ENCODE assay signal across 20 cellular contexts in genomic region chr5:78545406-78545805, GRCh38.
DNase-seq lines count a peak whose midpoint lies in the region; ATAC-seq and TF ChIP-seq lines count a peak whose summit lies in the region.
"Had no signal": no experiment of that assay in that cellular context is flagged by ENCODE, and none has a peak within 500 bp of the region (broad histone marks: within the 10 kb centered on the region; RNA-seq: fewer than 3 reads in every experiment).

No MANE protein-coding gene starts in this region.

- H3K9me3 ChIP-seq in heart right ventricle = no peaks in the 10 kb centered on the region
- H3K9me3 ChIP-seq in osteoblast (ENCODE audit: low read depth, low read length) = no peaks in the 10 kb centered on the region
- no peaks in the 10 kb centered on the region for H3K9me3 ChIP-seq in vagina
- H3K9me3 ChIP-seq in effector memory CD4-positive, alpha-beta T cell (ENCODE audit: control insufficient read depth, low read length) = no peaks in the 10 kb centered on the region
- H3K9me3 ChIP-seq: BE2C, Caco-2, Peyer's patch had no signal

- H3K27me3 ChIP-seq in heart right ventricle = no peaks in the 10 kb centered on the region
- no peaks in the 10 kb centered on the region for H3K27me3 ChIP-seq in brain microvascular endothelial cell (replicated peaks)
- no peaks in the 10 kb centered on the region for H3K27me3 ChIP-seq in osteoblast (ENCODE audit: insufficient read depth, low read length)
- H3K27me3 ChIP-seq in vagina = no peaks in the 10 kb centered on the region
- H3K27me3 ChIP-seq in effector memory CD4-positive, alpha-beta T cell (replicated peaks; ENCODE audit: control insufficient read depth, insufficient read depth, low read length, poor library complexity, severe bottlenecking) = no peaks in the 10 kb centered on the region
- no peaks in the 10 kb centered on the region for H3K27me3 ChIP-seq in foreskin keratinocyte
- H3K27me3 ChIP-seq: BE2C, Peyer's patch had no signal

- TF ChIP-seq CTCF in heart right ventricle (IDR thresholded peaks at IDR 0.05) (no peak), brain microvascular endothelial cell (IDR thresholded peaks at IDR 0.05; ENCODE audit: low read depth, low read length, missing control alignments) (no peak), osteoblast (IDR thresholded peaks at IDR 0.05; ENCODE audit: extremely low read depth, low read depth, low read length) (no peak), vagina (IDR thresholded peaks at IDR 0.05) (no peak), foreskin keratinocyte (conservative IDR thresholded peaks at IDR 0.05) (no peak)

- no peak overlapping the region for H3K4me3 ChIP-seq in heart right ventricle
- H3K4me3 ChIP-seq in brain microvascular endothelial cell (ENCODE audit: low read depth, low read length) = no peak overlapping the region
- H3K4me3 ChIP-seq in osteoblast (ENCODE audit: insufficient read depth, low read length) = no peak overlapping the region
- no peak overlapping the region for H3K4me3 ChIP-seq in vagina
- no peak overlapping the region for H3K4me3 ChIP-seq in effector memory CD4-positive, alpha-beta T cell (ENCODE audit: insufficient read depth, low read depth, low read length, poor library complexity, severe bottlenecking)
- H3K4me3 ChIP-seq: K562, Peyer's patch had no signal

- in situ Hi-C loops in brain microvascular endothelial cell (cut with HindIII; ENCODE audit: low pct_ligation_motif_present, low sequenced_read_pairs) = loop anchor here (25.0 kb wide), 1 partner anchor 92 kb away; the partner anchor contains the start of gene LHFPL2

- H4K20me1 ChIP-seq in osteoblast (ENCODE audit: insufficient read depth, low read length) = peaks cover 4% of the 10 kb centered on the region

- ATAC-seq in heart right ventricle (no peak), left cardiac atrium (no peak), foreskin keratinocyte (no peak)
- ATAC-seq: K562, Right ventricle myocardium inferior had no signal

- 85 to 87% methylated on average over 7 of the region's 7 CpGs for WGBS in heart right ventricle, 2 donors

- no peak overlapping the region for H2AFZ ChIP-seq in osteoblast (ENCODE audit: low read length)

- peaks cover 44% of the 10 kb centered on the region for H3K79me2 ChIP-seq in osteoblast (ENCODE audit: insufficient read depth, low read length)

- DNase-seq in heart right ventricle (no peak), left cardiac atrium (no peak), brain microvascular endothelial cell (no peak), osteoblast (ENCODE audit: insufficient read length, low spot score, missing footprints) (no peak), vagina (ENCODE audit: extremely low spot score in 2 of 2) (peak in 1 of 2 donors; percentile 60), SW 1271 (lab: John Stamatoyannopoulos, UW) (no peak), foreskin keratinocyte (no peak)
- no peak for DNase-seq in effector memory CD4-positive, alpha-beta T cell
- DNase-seq: BE2C; Caco-2; CD4-positive, alpha-beta T cell; GDM1; NCI-H1105; NCI-H1694; NCI-H2081 treated with DMSO at 0.1 percent for 48 hours; NCI-H446 treated with DMSO at 0.1 percent for 48 hours; NCI-H69; Peyer's patch had no signal

- H3K36me3 ChIP-seq in heart right ventricle = no peaks in the 10 kb centered on the region
- H3K36me3 ChIP-seq in brain microvascular endothelial cell (replicated peaks) = no peaks in the 10 kb centered on the region
- H3K36me3 ChIP-seq in osteoblast (ENCODE audit: insufficient read depth, low read length) = no peaks in the 10 kb centered on the region
- no peaks in the 10 kb centered on the region for H3K36me3 ChIP-seq in vagina
- H3K36me3 ChIP-seq in effector memory CD4-positive, alpha-beta T cell (ENCODE audit: control insufficient read depth, insufficient read depth, low read length) = no peaks in the 10 kb centered on the region
- H3K36me3 ChIP-seq: BE2C, Peyer's patch had no signal

- H3K4me1 ChIP-seq in heart right ventricle (peaks cover 11 to 92% (median 65%) of the 10 kb centered on the region in 9 donors), osteoblast (ENCODE audit: insufficient read depth, low read length) (peaks cover 38% of the 10 kb centered on the region), vagina (peaks cover 48% of the 10 kb centered on the region), foreskin keratinocyte (no peaks in the 10 kb centered on the region)
- H3K4me1 ChIP-seq in effector memory CD4-positive, alpha-beta T cell (ENCODE audit: control insufficient read depth, insufficient read depth, low read length, poor library complexity, severe bottlenecking) = no peaks in the 10 kb centered on the region
- H3K4me1 ChIP-seq: Caco-2 had no signal

- H3K27ac ChIP-seq in heart right ventricle = peak overlapping the region in 8 of 10 donors; percentile 11 to 88 (median 83)
- peak overlapping the region; percentile 94 for H3K27ac ChIP-seq in brain microvascular endothelial cell
- H3K27ac ChIP-seq in osteoblast (ENCODE audit: low read depth, low read length) = peak overlapping the region; percentile 71
- peak overlapping the region; percentile 90 for H3K27ac ChIP-seq in vagina
- no peak overlapping the region for H3K27ac ChIP-seq in effector memory CD4-positive, alpha-beta T cell (ENCODE audit: insufficient read depth, low read length, poor library complexity, severe bottlenecking)
- no peak overlapping the region for H3K27ac ChIP-seq in foreskin keratinocyte

- no peak for TF ChIP-seq POLR2A in vagina (IDR thresholded peaks at IDR 0.05)

- intact Hi-C loops in heart right ventricle (cut with DNase I) (loop anchor here in 7 of 10 donors (5.0 to 10.0 kb wide), 6 partner anchors 49 to 419 kb away; partner anchors contain the start of gene LHFPL2 (in 5 of the 7)), left cardiac atrium (cut with DNase I) (loop anchor here in 1 of 2 donors (5.0 to 10.0 kb wide), 3 partner anchors 47 to 339 kb away; partner anchors contain the start of gene LHFPL2), vagina (cut with DNase I) (loop anchor here (10.0 kb wide), 1 partner anchor 49 kb away; no protein-coding TSS in a partner anchor)

- no peak overlapping the region for H3K4me2 ChIP-seq in osteoblast (ENCODE audit: insufficient read depth, low read length)

Comparison
In these comparisons a context has a peak if more than half of its experiments do, and no peak if none do; other contexts are left out.
1. H3K27ac ChIP-seq: peak in heart right ventricle (8 of 10), brain microvascular endothelial cell (single experiment), osteoblast (single experiment) and vagina (single experiment); none in effector memory CD4-positive, alpha-beta T cell (single experiment) and foreskin keratinocyte (single experiment).